In genomic region chr16:85479972-85480726, GRCh38 we compare ENCODE assay signal across 11 cellular contexts.
DNase-seq lines count a peak whose midpoint lies in the region; FAIRE-seq and TF ChIP-seq lines count a peak whose summit lies in the region.
"Had no signal": no experiment of that assay in that cellular context is flagged by ENCODE, and none has a peak within 500 bp of the region (broad histone marks: within the 10 kb centered on the region; RNA-seq: fewer than 3 reads in every experiment).

No MANE protein-coding gene starts in this region.

- no peak for FAIRE-seq in urothelium cell line (lab: Jason Lieb, UNC)
- no peak for FAIRE-seq in RCC 7860 (lab: Jason Lieb, UNC)
- FAIRE-seq: H54 had no signal

- TF ChIP-seq CTCF in GM12864 (IDR thresholded peaks at IDR 0.05; ENCODE audit: low read depth, low read length, missing control alignments) (peak; percentile 67), MM.1S (IDR thresholded peaks at IDR 0.05; ENCODE audit: low read length) (peak; percentile 49), brain (conservative IDR thresholded peaks at IDR 0.05) (peak in 1 of 2 experiments; percentile 20), parathyroid adenoma (IDR thresholded peaks at IDR 0.05) (peak; percentile 47), esophagus muscularis mucosa (IDR thresholded peaks at IDR 0.05) (peak in 1 of 3 experiments; percentile 26)

- H3K79me2 ChIP-seq in MM.1S (ENCODE audit: low read length): no peaks in the 10 kb centered on the region
- H3K79me2 ChIP-seq in parathyroid adenoma: peaks cover 73% of the 10 kb centered on the region

- H3K9ac ChIP-seq in MM.1S (ENCODE audit: low read length) (no peak overlapping the region), parathyroid adenoma (no peak overlapping the region)

- H3K4me3 ChIP-seq in GM12864 (ENCODE audit: low read depth, low read length): no peak overlapping the region
- H3K4me3 ChIP-seq in MM.1S (ENCODE audit: low read length): peak overlapping the region; percentile 44; the same call in 1 of the 2 replicates
- no peak overlapping the region for H3K4me3 ChIP-seq in parathyroid adenoma (ENCODE audit: low read depth, low read length)
- H3K4me3 ChIP-seq in esophagus muscularis mucosa: no peak overlapping the region

- no peaks in the 10 kb centered on the region for H3K9me3 Mint-ChIP-seq in brain
- H3K9me3 Mint-ChIP-seq: activated naive CD4-positive, alpha-beta T cell treated with anti-CD3 and anti-CD28 coated beads, Interleukin-2, amount 50 U/mL, for 72 hours had no signal

- peaks cover 6% of the 10 kb centered on the region for H3K27me3 Mint-ChIP-seq in brain

- DNase-seq in GM12864 (ENCODE audit: low read depth) (no peak), MM.1S (peak; percentile 37), urothelium cell line (ENCODE audit: low spot score) (no peak), RCC 7860 (ENCODE audit: low spot score) (no peak), KG1 (lab: John Stamatoyannopoulos, UW) (no peak), esophagus muscularis mucosa (ENCODE audit: extremely low spot score) (no peak)
- DNase-seq: PC-3 had no signal

- H3K27ac ChIP-seq in MM.1S (ENCODE audit: low read length) (peak overlapping the region; percentile 31; the same call in 1 of the 2 replicates), parathyroid adenoma (peak overlapping the region; percentile 21), esophagus muscularis mucosa (replicated peaks in 1 of 4) (no peak overlapping the region)

- H3K4me1 ChIP-seq in MM.1S (ENCODE audit: low read length) (0 out of 2 replicates have a peak, but pooled peaks cover 4% of the 10 kb centered on the region), parathyroid adenoma (no peaks in the 10 kb centered on the region), esophagus muscularis mucosa (peaks cover 0 to 12% (median 10%) of the 10 kb centered on the region in 4 donors)

- H3K9me3 ChIP-seq in MM.1S (replicated peaks; ENCODE audit: insufficient read depth, low read length) (no peaks in the 10 kb centered on the region), parathyroid adenoma (ENCODE audit: control insufficient read depth, low read length) (no peaks in the 10 kb centered on the region), esophagus muscularis mucosa (no peaks in the 10 kb centered on the region)

- 86% methylated on average over 25 of the region's 26 CpGs for WGBS in esophagus muscularis mucosa

- no peak for TF ChIP-seq POLR2A in esophagus muscularis mucosa (IDR thresholded peaks at IDR 0.05; ENCODE audit: low read depth)

- H3K36me3 Mint-ChIP-seq in brain: peaks cover 4% of the 10 kb centered on the region
- H3K36me3 Mint-ChIP-seq: activated naive CD4-positive, alpha-beta T cell treated with anti-CD3 and anti-CD28 coated beads, Interleukin-2, amount 50 U/mL, for 72 hours had no signal

- H3F3A ChIP-seq in MM.1S (ENCODE audit: insufficient read depth, low read length): peaks cover 5% of the 10 kb centered on the region; the same call in 1 of the 2 replicates

- H3K4me3 Mint-ChIP-seq in brain: no peak overlapping the region

- H4K20me1 ChIP-seq in MM.1S (ENCODE audit: insufficient read depth, low read length): no peaks in the 10 kb centered on the region

- peaks cover 7% of the 10 kb centered on the region for H3K27me3 ChIP-seq in MM.1S (replicated peaks; ENCODE audit: insufficient read depth, low read length)
- H3K27me3 ChIP-seq in parathyroid adenoma (ENCODE audit: control insufficient read depth, insufficient read depth, low read length): no peaks in the 10 kb centered on the region
- H3K27me3 ChIP-seq in esophagus muscularis mucosa: no peaks in the 10 kb centered on the region

- H3K36me3 ChIP-seq in MM.1S (replicated peaks; ENCODE audit: insufficient read depth, low read length) (no peaks in the 10 kb centered on the region), parathyroid adenoma (ENCODE audit: control insufficient read depth, insufficient read depth, low read length) (peaks cover 2% of the 10 kb centered on the region), esophagus muscularis mucosa (no peaks in the 10 kb centered on the region)

- intact Hi-C loops in esophagus muscularis mucosa (cut with DNase I): no loop called here

- H2AFZ ChIP-seq in MM.1S (ENCODE audit: low read length) (peak overlapping the region; percentile 51; the same call in 1 of the 2 replicates), parathyroid adenoma (no peak overlapping the region)

- TF ChIP-seq EP300 in esophagus muscularis mucosa (IDR thresholded peaks at IDR 0.05): no peak

- peak overlapping the region; percentile 76 for H3K4me2 ChIP-seq in MM.1S (ENCODE audit: low read depth, low read length)
- no peak overlapping the region for H3K4me2 ChIP-seq in parathyroid adenoma (ENCODE audit: low read length)

- peaks cover 50% of the 10 kb centered on the region for H3K4me1 Mint-ChIP-seq in brain

- no peaks in the 10 kb centered on the region for H3K9me2 ChIP-seq in MM.1S (replicated peaks; ENCODE audit: insufficient read depth, low read length)

- H3K27ac Mint-ChIP-seq in brain: peak overlapping the region in 3 of 5 experiments; percentile 38 to 78 (median 42)

Comparison
In these comparisons a context has a peak if more than half of its experiments do, and no peak if none do; other contexts are left out.
1. H3K27ac ChIP-seq: peak in MM.1S (single experiment) and parathyroid adenoma (single experiment); none in esophagus muscularis mucosa (0 of 4).